13 cellular contexts compared by ENCODE assay signal in the genomic region with DNA sequence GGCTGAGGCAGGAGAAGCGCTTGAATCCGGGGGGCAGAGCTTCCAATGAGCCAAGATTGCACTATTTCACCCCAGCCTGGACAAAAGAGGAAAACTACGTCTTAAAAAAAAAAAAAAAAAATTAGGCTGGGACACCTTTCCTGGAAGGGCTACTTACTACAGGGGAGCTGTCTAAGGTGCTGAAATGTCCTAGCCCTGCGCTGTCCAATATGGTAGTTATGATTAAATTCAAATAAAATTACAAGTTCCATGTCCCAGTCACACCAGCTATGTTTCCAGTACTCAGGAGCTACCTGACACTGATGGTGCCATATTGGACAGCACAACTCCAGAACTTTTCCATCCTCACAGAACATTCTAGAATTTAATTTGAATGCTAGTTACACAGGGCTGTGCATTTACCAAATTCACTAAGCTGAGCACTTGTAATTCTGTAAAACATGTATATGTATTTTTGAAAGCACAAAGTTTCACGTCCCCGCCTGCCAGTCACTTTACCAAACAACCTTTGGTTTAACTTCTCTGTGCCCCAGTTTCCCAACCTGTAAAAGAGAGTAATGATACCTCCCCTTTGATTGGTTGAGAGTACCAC. TPM values are rescaled to one million over a fixed set of nuclear protein-coding genes. Genes with fewer than 3 reads are reported as not detected.
DNase-seq lines count a peak whose midpoint lies in the region; ATAC-seq and TF ChIP-seq lines count a peak whose summit lies in the region.
"Had no signal": no experiment of that assay in that cellular context is flagged by ENCODE, and none has a peak within 500 bp of the region (broad histone marks: within the 10 kb centered on the region; RNA-seq: fewer than 3 reads in every experiment).

No MANE protein-coding gene starts in this region.

- H3K27me3 ChIP-seq in PC-3 (ENCODE audit: low read length), result no peaks in the 10 kb centered on the region
- H3K27me3 ChIP-seq in neural progenitor cell, result no peaks in the 10 kb centered on the region
- H3K27me3 ChIP-seq: SJSA1 had no signal

- no peak overlapping the region for H3K27ac ChIP-seq in PC-3 (ENCODE audit: low read length)
- no peak overlapping the region for H3K27ac ChIP-seq in neural progenitor cell
- H3K27ac ChIP-seq: SJSA1 had no signal

- no peak overlapping the region for H3K27ac Mint-ChIP-seq in activated CD8-positive, alpha-beta memory T cell treated with anti-CD3 and anti-CD28 coated beads, Interleukin-2, amount 10 ng/mL, durations not matched to agents 7 days and 5 days
- H3K27ac Mint-ChIP-seq in neural progenitor cell, result no peak overlapping the region
- H3K27ac Mint-ChIP-seq in chondrocyte (ENCODE audit: unreplicated experiment), result no peak overlapping the region
- H3K27ac Mint-ChIP-seq: B cell had no signal

- no peak for DNase-seq in activated CD8-positive, alpha-beta memory T cell treated with anti-CD3 and anti-CD28 coated beads, Interleukin-2, amount 10 ng/mL, durations not matched to agents 7 days and 5 days
- DNase-seq in activated CD8-positive, alpha-beta memory T cell treated with anti-CD3 and anti-CD28 coated beads, Interleukin-2, amount 50 U/mL, for 48 hours, result no peak
- DNase-seq in PC-3 (peak; percentile 71), choroid plexus epithelial cell (ENCODE audit: low read depth) (peak; percentile 63), neural progenitor cell (ENCODE audit: low spot score) (peak; percentile 78), inferior parietal cortex (ENCODE audit: extremely low spot score) (no peak), chondrocyte (ENCODE audit: low spot score) (no peak)
- DNase-seq: cortex of kidney, immature natural killer cell, NCI-H1105 had no signal

- no TSS peak for BruUV-seq in PC-3 (replicated peaks; lab: Mats Ljungman, UMichigan)

- H3K79me2 ChIP-seq in PC-3 (ENCODE audit: low read length) (0 out of 2 replicates have a peak, but pooled peaks cover under 1% of the 10 kb centered on the region), neural progenitor cell (ENCODE audit: low read depth) (no peaks in the 10 kb centered on the region)

- no peak overlapping the region for H3K4me3 Mint-ChIP-seq in activated CD8-positive, alpha-beta memory T cell treated with anti-CD3 and anti-CD28 coated beads, Interleukin-2, amount 10 ng/mL, durations not matched to agents 7 days and 5 days
- H3K4me3 Mint-ChIP-seq in neural progenitor cell (no peak overlapping the region), chondrocyte (ENCODE audit: unreplicated experiment) (no peak overlapping the region)
- H3K4me3 Mint-ChIP-seq: B cell, immature natural killer cell had no signal

- POLR2A ChIA-PET in PC-3 (lab: Charles Lee; ENCODE audit: unreplicated experiment), result no interaction called here

- peak; percentile 30 for ATAC-seq in activated CD8-positive, alpha-beta memory T cell treated with anti-CD3 and anti-CD28 coated beads, Interleukin-2, amount 10 ng/mL, durations not matched to agents 7 days and 5 days
- ATAC-seq in PC-3 (peak; percentile 73), HG03280 (IDR thresholded peaks at IDR 0.05; ENCODE audit: unreplicated experiment) (no peak)

- no peaks in the 10 kb centered on the region for H3K9me3 Mint-ChIP-seq in activated CD8-positive, alpha-beta memory T cell treated with anti-CD3 and anti-CD28 coated beads, Interleukin-2, amount 10 ng/mL, durations not matched to agents 7 days and 5 days (ENCODE audit: low read depth)
- H3K9me3 Mint-ChIP-seq in neural progenitor cell, result peaks cover 4% of the 10 kb centered on the region
- no peaks in the 10 kb centered on the region for H3K9me3 Mint-ChIP-seq in chondrocyte (ENCODE audit: low read depth)
- H3K9me3 Mint-ChIP-seq: immature natural killer cell had no signal

- H3F3A ChIP-seq in PC-3 (ENCODE audit: low read length, unreplicated experiment) (no peaks in the 10 kb centered on the region), neural progenitor cell (ENCODE audit: low read depth) (peaks cover 7% of the 10 kb centered on the region)

- CTCF ChIA-PET in activated CD8-positive, alpha-beta memory T cell treated with anti-CD3 and anti-CD28 coated beads, Interleukin-2, amount 10 ng/mL, durations not matched to agents 7 days and 5 days (lab: Charles Lee), result interaction anchor here (1.4 kb wide), 1 partner anchor 9 kb away, joined by 4 read pairs; the partner anchor contains the start of gene ZSCAN22
- CTCF ChIA-PET in PC-3 (lab: Charles Lee), result no interaction called here

- intact Hi-C loops in PC-3 (cut with micrococcal nuclease), result no loop called here

- no peak overlapping the region for H2AFZ ChIP-seq in PC-3 (ENCODE audit: low read length)
- no peak overlapping the region for H2AFZ ChIP-seq in neural progenitor cell (replicated peaks)

- no peaks in the 10 kb centered on the region for H3K27me3 Mint-ChIP-seq in activated CD8-positive, alpha-beta memory T cell treated with anti-CD3 and anti-CD28 coated beads, Interleukin-2, amount 10 ng/mL, durations not matched to agents 7 days and 5 days
- H3K27me3 Mint-ChIP-seq in neural progenitor cell (ENCODE audit: insufficient read depth, low read depth) (no peaks in the 10 kb centered on the region), chondrocyte (ENCODE audit: low read depth) (no peaks in the 10 kb centered on the region)
- H3K27me3 Mint-ChIP-seq: B cell had no signal

- no peak overlapping the region for H3K4me2 ChIP-seq in PC-3 (ENCODE audit: low read length)
- H3K4me2 ChIP-seq in neural progenitor cell, result no peak overlapping the region

- H3K9me2 ChIP-seq in PC-3 (replicated peaks; ENCODE audit: low read length), result no peaks in the 10 kb centered on the region

- no peaks in the 10 kb centered on the region for H3K4me1 ChIP-seq in PC-3 (ENCODE audit: insufficient read depth, low read length)
- no peaks in the 10 kb centered on the region for H3K4me1 ChIP-seq in neural progenitor cell
- H3K4me1 ChIP-seq: SJSA1 had no signal

- TF ChIP-seq CTCF in PC-3 (conservative IDR thresholded peaks at IDR 0.05; ENCODE audit: low read depth, low read length), result no peak
- TF ChIP-seq CTCF in choroid plexus epithelial cell (conservative IDR thresholded peaks at IDR 0.05; ENCODE audit: low read depth, low read length), result no peak
- TF ChIP-seq CTCF in neural progenitor cell (IDR thresholded peaks at IDR 0.05), result no peak
- no peak for TF ChIP-seq CTCF in chondrocyte (IDR thresholded peaks at IDR 0.05)

- H3K4me1 Mint-ChIP-seq in activated CD8-positive, alpha-beta memory T cell treated with anti-CD3 and anti-CD28 coated beads, Interleukin-2, amount 10 ng/mL, durations not matched to agents 7 days and 5 days, result no peaks in the 10 kb centered on the region
- H3K4me1 Mint-ChIP-seq in neural progenitor cell, result no peaks in the 10 kb centered on the region
- no peaks in the 10 kb centered on the region for H3K4me1 Mint-ChIP-seq in chondrocyte (ENCODE audit: low read depth)
- H3K4me1 Mint-ChIP-seq: B cell, immature natural killer cell had no signal

- H4K20me1 ChIP-seq in PC-3 (ENCODE audit: low read length) (no peaks in the 10 kb centered on the region), neural progenitor cell (ENCODE audit: low read depth) (peaks cover 48% of the 10 kb centered on the region)

- H3K9me3 ChIP-seq in PC-3 (ENCODE audit: low read length) (no peaks in the 10 kb centered on the region), neural progenitor cell (ENCODE audit: low read depth) (no peaks in the 10 kb centered on the region)

- H3K36me3 ChIP-seq in PC-3 (ENCODE audit: low read depth, low read length) (peaks cover 34% of the 10 kb centered on the region), neural progenitor cell (peaks cover 6% of the 10 kb centered on the region)

- H3K4me3 ChIP-seq in PC-3 (ENCODE audit: low read length) (no peak overlapping the region), choroid plexus epithelial cell (ENCODE audit: low read depth, low read length) (no peak overlapping the region), neural progenitor cell (no peak overlapping the region)
- H3K4me3 ChIP-seq: SJSA1 had no signal

- peaks cover 35% of the 10 kb centered on the region for H3K36me3 Mint-ChIP-seq in activated CD8-positive, alpha-beta memory T cell treated with anti-CD3 and anti-CD28 coated beads, Interleukin-2, amount 10 ng/mL, durations not matched to agents 7 days and 5 days
- H3K36me3 Mint-ChIP-seq in neural progenitor cell (peaks cover 38% of the 10 kb centered on the region), chondrocyte (ENCODE audit: low read depth) (peaks cover 15% of the 10 kb centered on the region)

- H3K9ac ChIP-seq in PC-3 (ENCODE audit: low read length), result no peak overlapping the region
- H3K9ac ChIP-seq in neural progenitor cell, result no peak overlapping the region

RNA-seq across cellular contexts. Expression of gene ZSCAN22, which starts 9.2 kb away (rescaled TPM):
- 1 to 10 TPM; 4.4 to 6.3 TPM for total RNA-seq in activated CD8-positive, alpha-beta memory T cell treated with anti-CD3 and anti-CD28 coated beads, Interleukin-2, amount 10 ng/mL, durations not matched to agents 7 days and 5 days
- total RNA-seq in PC-3 (2014; rRNA removed), result 4.0 and 4.3 TPM in 2 replicates
- 1.5 and 2.4 TPM in 2 replicates for total RNA-seq in neural progenitor cell (ENCODE audit: low replicate concordance)
- total RNA-seq in chondrocyte, result 2.8 to 3.2 TPM (median 3.0 TPM) in 3 replicates

RNA-seq across cellular contexts. Expression of gene ERVK3-1, which starts 12.4 kb away (rescaled TPM):
- total RNA-seq in activated CD8-positive, alpha-beta memory T cell treated with anti-CD3 and anti-CD28 coated beads, Interleukin-2, amount 10 ng/mL, durations not matched to agents 7 days and 5 days, result 10 to 100 TPM; 78.3 to 82.7 TPM
- total RNA-seq in PC-3 (2014; rRNA removed) (104 and 116 TPM in 2 replicates), neural progenitor cell (ENCODE audit: low replicate concordance) (49.8 and 49.9 TPM in 2 replicates), chondrocyte (25.3 to 29.4 TPM (median 26.0 TPM) in 3 replicates)

RNA-seq across cellular contexts. Expression of gene A1BG, which starts 35.7 kb away (rescaled TPM):
- total RNA-seq in activated CD8-positive, alpha-beta memory T cell treated with anti-CD3 and anti-CD28 coated beads, Interleukin-2, amount 10 ng/mL, durations not matched to agents 7 days and 5 days, result 10 to 100 TPM; 12.2 to 12.8 TPM
- total RNA-seq in PC-3 (2014; rRNA removed) (0.92 and 1.9 TPM in 2 replicates), neural progenitor cell (ENCODE audit: low replicate concordance) (7.5 and 37.1 TPM in 2 replicates), chondrocyte (49.7 to 53.8 TPM (median 50.2 TPM) in 3 replicates)

RNA-seq across cellular contexts. Expression of gene ZNF8, which starts 38.8 kb away (rescaled TPM):
- total RNA-seq in activated CD8-positive, alpha-beta memory T cell treated with anti-CD3 and anti-CD28 coated beads, Interleukin-2, amount 10 ng/mL, durations not matched to agents 7 days and 5 days, result 1 to 10 TPM; 4.8 to 5.0 TPM
- 7.3 and 7.9 TPM in 2 replicates for total RNA-seq in PC-3 (2014; rRNA removed)
- 18.6 and 24.0 TPM in 2 replicates for total RNA-seq in neural progenitor cell (ENCODE audit: low replicate concordance)
- 7.9 to 9.2 TPM (median 8.1 TPM) in 3 replicates for total RNA-seq in chondrocyte

RNA-seq across cellular contexts. Expression of gene ZNF497, which starts 45.0 kb away (rescaled TPM):
- total RNA-seq in activated CD8-positive, alpha-beta memory T cell treated with anti-CD3 and anti-CD28 coated beads, Interleukin-2, amount 10 ng/mL, durations not matched to agents 7 days and 5 days, result under 1 TPM; 0.87 to 0.91 TPM
- total RNA-seq in PC-3 (2014; rRNA removed), result 2.2 and 4.0 TPM in 2 replicates
- total RNA-seq in neural progenitor cell (ENCODE audit: low replicate concordance), result 3.7 and 8.0 TPM in 2 replicates
- total RNA-seq in chondrocyte, result 0.65 to 0.69 TPM (median 0.68 TPM) in 3 replicates

Comparison
In these comparisons a context has a peak if more than half of its experiments do, and no peak if none do; other contexts are left out.
1. DNase-seq: peak in PC-3 (single experiment), choroid plexus epithelial cell (single experiment) and neural progenitor cell (single experiment); none in activated CD8-positive, alpha-beta memory T cell treated with anti-CD3 and anti-CD28 coated beads, Interleukin-2, amount 10 ng/mL, durations not matched to agents 7 days and 5 days (single experiment), activated CD8-positive, alpha-beta memory T cell treated with anti-CD3 and anti-CD28 coated beads, Interleukin-2, amount 50 U/mL, for 48 hours (single experiment), inferior parietal cortex (single experiment) and chondrocyte (single experiment).